Comparison of ENCODE assay signal across 8 cellular contexts in the genomic region with DNA sequence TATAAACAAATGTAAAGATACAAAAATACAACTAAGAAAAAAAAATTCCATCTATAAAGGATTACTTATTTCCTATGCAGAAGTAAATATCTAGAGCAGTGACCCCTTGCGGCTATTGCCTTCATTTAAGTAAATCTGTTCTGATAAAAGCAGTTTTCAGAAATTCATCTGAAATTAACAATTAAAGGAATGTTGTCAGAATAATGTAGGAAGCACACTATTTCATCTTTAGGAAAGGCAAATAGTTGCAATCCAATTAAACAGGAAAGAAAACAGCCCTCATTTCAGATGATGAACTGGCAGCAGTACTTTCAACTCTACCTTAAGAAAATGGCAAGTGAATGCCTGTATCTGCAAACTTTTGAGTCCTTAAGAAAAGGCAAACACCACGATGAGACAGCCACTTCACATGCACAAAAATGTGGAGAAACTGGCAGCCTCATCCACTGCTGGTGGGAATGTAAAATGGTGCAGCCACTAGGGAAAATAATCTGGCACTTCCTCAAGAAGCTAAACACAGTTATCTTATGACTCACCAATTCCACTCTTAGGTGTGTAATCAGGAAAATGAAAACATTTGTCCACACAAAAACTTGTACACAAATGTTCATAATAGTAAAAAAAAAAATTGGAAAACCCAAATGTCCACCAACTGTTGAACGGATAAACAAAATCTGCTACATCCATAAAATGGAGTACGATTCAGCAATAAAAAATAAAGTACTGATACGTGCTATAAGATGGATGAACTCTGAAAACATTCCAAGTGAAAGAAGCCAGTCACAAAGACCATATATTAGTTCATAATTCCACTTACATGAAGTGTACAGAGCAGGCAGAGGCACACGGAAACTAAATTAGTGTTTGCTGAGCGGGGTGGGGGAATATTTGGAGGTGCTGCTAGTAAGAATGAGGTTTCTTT. TPM values are rescaled to one million over a fixed set of nuclear protein-coding genes. Genes with fewer than 3 reads are reported as not detected.
DNase-seq lines count a peak whose midpoint lies in the region; ATAC-seq, FAIRE-seq and TF ChIP-seq lines count a peak whose summit lies in the region.

No MANE protein-coding gene starts in this region.

- H3K79me2 ChIP-seq in DOHH2 (ENCODE audit: control insufficient read depth, low read length) = peaks cover 89% of the 10 kb centered on the region
- H3K79me2 ChIP-seq in astrocyte (ENCODE audit: insufficient read depth, low read length) = peaks cover 76% of the 10 kb centered on the region

- TF ChIP-seq CTCF in DOHH2 (IDR thresholded peaks at IDR 0.05; ENCODE audit: low read depth, low read length, poor library complexity, severe bottlenecking) = peak; percentile 86
- peak; percentile 24 for TF ChIP-seq CTCF in astrocyte (IDR thresholded peaks at IDR 0.05; ENCODE audit: insufficient read depth, low read depth, low read length)
- TF ChIP-seq CTCF in type B pancreatic cell (conservative IDR thresholded peaks at IDR 0.05) = peak; percentile 68

- peak overlapping the region; percentile 90 for H3K4me2 ChIP-seq in DOHH2 (ENCODE audit: low read length)
- peak overlapping the region; percentile 93 for H3K4me2 ChIP-seq in astrocyte (ENCODE audit: low read length)

- no peaks in the 10 kb centered on the region for H3K9me2 ChIP-seq in DOHH2 (replicated peaks; ENCODE audit: control insufficient read depth, low read length)

- H3K4me3 ChIP-seq in DOHH2 (ENCODE audit: low read length) (peak overlapping the region; percentile 79), HUES6 (ENCODE audit: low read depth, low read length) (peak overlapping the region; percentile 89), astrocyte (ENCODE audit: insufficient read depth, low read depth, low read length) (peak overlapping the region; percentile 93)

- ATAC-seq in HG03432 (IDR thresholded peaks at IDR 0.05; ENCODE audit: unreplicated experiment) = no peak

- peaks cover 11% of the 10 kb centered on the region for H3K4me1 Mint-ChIP-seq in astrocyte (ENCODE audit: low read depth, unreplicated experiment)
- H3K4me1 Mint-ChIP-seq in type B pancreatic cell (ENCODE audit: unreplicated experiment) = peaks cover 6% of the 10 kb centered on the region

- no peaks in the 10 kb centered on the region for H3K9me3 Mint-ChIP-seq in astrocyte (ENCODE audit: unreplicated experiment)
- no peaks in the 10 kb centered on the region for H3K9me3 Mint-ChIP-seq in type B pancreatic cell

- H2AFZ ChIP-seq in astrocyte (ENCODE audit: low read depth, low read length) = no peak overlapping the region

- peak overlapping the region; percentile 95 for H3K9ac ChIP-seq in HUES6 (ENCODE audit: low read length)
- peak overlapping the region; percentile 97 for H3K9ac ChIP-seq in astrocyte (ENCODE audit: low read length)

- H3K27ac ChIP-seq in DOHH2 (ENCODE audit: low read depth, low read length) (peak overlapping the region; percentile 88), HUES6 (ENCODE audit: low read depth, low read length) (no peak overlapping the region), astrocyte (ENCODE audit: low read depth, low read length) (peak overlapping the region; percentile 99)

- H3K27me3 Mint-ChIP-seq in astrocyte (ENCODE audit: low read depth, unreplicated experiment) (no peaks in the 10 kb centered on the region), type B pancreatic cell (no peaks in the 10 kb centered on the region)

- DNase-seq in astrocyte (ENCODE audit: low read depth) = peak; percentile 92
- peak; percentile 13 for DNase-seq in left kidney (ENCODE audit: low read depth, low spot score)
- DNase-seq in type B pancreatic cell (ENCODE audit: extremely low spot score, unreplicated experiment) = no peak
- no peak for DNase-seq in NCI-H2171 (lab: John Stamatoyannopoulos, UW)
- DNase-seq in COLO829 (ENCODE audit: low spot score) = no peak

- H3K4me3 Mint-ChIP-seq in astrocyte (ENCODE audit: unreplicated experiment) = no peak overlapping the region
- no peak overlapping the region for H3K4me3 Mint-ChIP-seq in type B pancreatic cell

- H3K36me3 Mint-ChIP-seq in astrocyte (ENCODE audit: low read depth, unreplicated experiment) = peaks cover 7% of the 10 kb centered on the region
- H3K36me3 Mint-ChIP-seq in type B pancreatic cell = peaks cover 21% of the 10 kb centered on the region

- peaks cover 23% of the 10 kb centered on the region for H4K20me1 ChIP-seq in DOHH2 (ENCODE audit: control insufficient read depth, insufficient read depth, low read depth, low read length)
- H4K20me1 ChIP-seq in astrocyte (ENCODE audit: insufficient read depth, low read length) = peaks cover 10% of the 10 kb centered on the region

- H3K36me3 ChIP-seq in DOHH2 (ENCODE audit: control insufficient read depth, low read length) = peaks cover 64% of the 10 kb centered on the region
- peaks cover 63% of the 10 kb centered on the region for H3K36me3 ChIP-seq in HUES6 (ENCODE audit: control insufficient read depth, insufficient read depth, low read length)
- H3K36me3 ChIP-seq in astrocyte (ENCODE audit: insufficient read depth, low read length) = peaks cover 12% of the 10 kb centered on the region

- H3K4me1 ChIP-seq in DOHH2 (ENCODE audit: control insufficient read depth, low read length) = peaks cover 44% of the 10 kb centered on the region
- H3K4me1 ChIP-seq in HUES6 (ENCODE audit: control insufficient read depth, insufficient read depth, low read length) = peaks cover 3% of the 10 kb centered on the region; the same call in 1 of the 2 replicates
- H3K4me1 ChIP-seq in astrocyte (ENCODE audit: insufficient read depth, low read length) = peaks cover 14% of the 10 kb centered on the region

- peak; percentile 76 for FAIRE-seq in astrocyte (lab: Jason Lieb, UNC)

- H3K27ac Mint-ChIP-seq in astrocyte (ENCODE audit: unreplicated experiment) (no peak overlapping the region), type B pancreatic cell (no peak overlapping the region)

- H3F3A ChIP-seq in DOHH2 (ENCODE audit: control insufficient read depth, insufficient read depth) = peaks cover 45% of the 10 kb centered on the region

- H3K27me3 ChIP-seq in DOHH2 (ENCODE audit: control insufficient read depth, low read length) (no peaks in the 10 kb centered on the region), HUES6 (ENCODE audit: control insufficient read depth, insufficient read depth, low read length) (no peaks in the 10 kb centered on the region), astrocyte (ENCODE audit: insufficient read depth, low read length) (no peaks in the 10 kb centered on the region)

- H3K9me3 ChIP-seq in DOHH2 (ENCODE audit: control insufficient read depth, insufficient read depth, low read length) (no peaks in the 10 kb centered on the region), HUES6 (ENCODE audit: control insufficient read depth, insufficient read depth, low read depth, low read length) (no peaks in the 10 kb centered on the region), astrocyte (ENCODE audit: insufficient read depth, low read depth, low read length) (no peaks in the 10 kb centered on the region)

RNA-seq across cellular contexts. Expression of a gene that starts 2.0 kb away (rescaled TPM):
- total RNA-seq in astrocyte (2.8 and 3.3 TPM in 2 replicates), type B pancreatic cell (ENCODE audit: low replicate concordance) (5.3 and 8.4 TPM in 2 replicates)

RNA-seq across cellular contexts. Expression of a gene that starts 7.6 kb away (rescaled TPM):
- total RNA-seq in astrocyte (471 and 483 TPM in 2 replicates), type B pancreatic cell (ENCODE audit: low replicate concordance) (233 and 295 TPM in 2 replicates)

Comparison
In these comparisons a context has a peak if more than half of its experiments do, and no peak if none do; other contexts are left out.
1. CTCF ChIP-seq: peak in every context shown above with its lines; median percentile 86 in DOHH2; 68 in type B pancreatic cell; 24 in astrocyte.
2. DNase-seq: peak in astrocyte (single experiment) and left kidney (single experiment); none in type B pancreatic cell (single experiment), NCI-H2171 (single experiment) and COLO829 (single experiment).
3. Peak in every context shown above with its lines, with median percentiles within 50 percentile points of each other: H3K4me3 ChIP-seq.